13 cellular contexts compared by ENCODE assay signal in genomic region chr11:105447936-105448702, GRCh38.
"Had no signal": no experiment of that assay in that cellular context is flagged by ENCODE, and none has a peak within 500 bp of the region (broad histone marks: within the 10 kb centered on the region; RNA-seq: fewer than 3 reads in every experiment).

No MANE protein-coding gene starts in this region.

- H3K27ac Mint-ChIP-seq: activated CD4-positive, alpha-beta T cell treated with anti-CD3 and anti-CD28 coated beads, Interleukin-2, amount 10 ng/mL, durations not matched to agents 7 days and 5 days; naive thymus-derived CD4-positive, alpha-beta T cell; progenitor cell of endocrine pancreas had no signal

- H3K4me1 Mint-ChIP-seq: activated CD4-positive, alpha-beta T cell treated with anti-CD3 and anti-CD28 coated beads, Interleukin-2, amount 10 ng/mL, durations not matched to agents 7 days and 5 days; naive thymus-derived CD4-positive, alpha-beta T cell had no signal

- H3K27me3 Mint-ChIP-seq: activated CD4-positive, alpha-beta T cell treated with anti-CD3 and anti-CD28 coated beads, Interleukin-2, amount 10 ng/mL, durations not matched to agents 7 days and 5 days; progenitor cell of endocrine pancreas had no signal

- DNase-seq: activated CD4-positive, alpha-beta T cell treated with anti-CD3 and anti-CD28 coated beads, Interleukin-2, amount 10 ng/mL, durations not matched to agents 7 days and 5 days; activated CD8-positive, alpha-beta memory T cell treated with anti-CD3 and anti-CD28 coated beads, Interleukin-2, amount 50 U/mL, for 4 hours; activated effector memory CD4-positive, alpha-beta T cell treated with anti-CD3 and anti-CD28 coated beads, Interleukin-2, amount 50 U/mL, for 16 hours; effector CD4-positive, alpha-beta T cell; gastrocnemius medialis; heart right ventricle; naive thymus-derived CD4-positive, alpha-beta T cell; occipital lobe; right cardiac atrium; small intestine; T-helper 1 cell; WERI-Rb-1 had no signal

- ATAC-seq: gastrocnemius medialis; heart right ventricle; naive thymus-derived CD4-positive, alpha-beta T cell; right cardiac atrium had no signal

- H3K4me3 Mint-ChIP-seq: activated CD4-positive, alpha-beta T cell treated with anti-CD3 and anti-CD28 coated beads, Interleukin-2, amount 10 ng/mL, durations not matched to agents 7 days and 5 days; naive thymus-derived CD4-positive, alpha-beta T cell had no signal
